In the genomic region with DNA sequence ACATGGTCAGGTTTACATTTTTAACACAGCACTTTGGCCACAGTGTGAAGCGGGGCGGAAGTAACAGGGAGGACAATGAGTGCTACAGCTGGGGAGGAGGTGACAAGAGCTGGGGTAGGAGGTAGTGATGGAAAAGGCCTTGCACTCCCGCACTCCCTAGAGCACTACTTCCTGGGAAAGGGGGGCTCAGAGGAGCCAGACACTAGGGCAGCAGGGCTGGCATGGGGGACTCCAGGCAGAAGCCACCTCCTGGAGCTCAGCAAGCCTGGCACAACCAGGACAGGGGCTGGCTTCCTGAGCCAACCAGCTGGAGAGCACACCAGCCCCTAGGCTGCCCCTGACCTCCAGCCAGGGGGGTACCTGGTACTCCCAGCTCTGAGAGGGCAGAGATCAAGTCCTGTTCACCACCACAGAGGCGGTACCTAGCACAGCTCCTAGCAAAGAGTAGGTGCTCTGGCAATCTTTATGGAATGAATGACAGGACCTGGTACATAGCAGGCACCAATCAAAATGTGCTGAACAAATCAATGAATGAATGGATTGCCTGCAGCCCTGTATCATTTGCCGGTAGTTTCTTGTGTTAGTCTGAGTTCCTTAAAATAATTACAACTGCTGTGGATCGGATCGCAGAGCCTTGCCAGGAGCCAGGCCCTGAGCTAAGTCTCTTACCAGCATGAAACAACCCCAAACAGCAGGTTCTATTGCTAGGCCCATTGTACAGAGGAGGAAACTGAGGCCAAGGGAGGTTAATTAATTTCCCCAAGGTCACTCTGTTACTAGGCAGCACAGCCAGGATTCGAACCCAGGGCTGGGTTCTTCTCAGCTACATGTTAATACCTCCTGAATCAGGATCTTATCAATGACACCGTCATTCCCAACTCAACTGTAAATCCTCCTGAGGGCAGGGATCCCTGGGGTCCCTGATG, we compare ENCODE assay signal across 1 cellular context.
A peak's percentile ranks its signal among the peaks of the same experiment; 100 is the strongest.
TF ChIP-seq lines count a peak whose summit lies in the region.

No MANE protein-coding gene starts in this region.

TF ChIP-seq in HepG2, 621 proteins besides CTCF, POLR2A, EP300 and RAD21 (continued from another document and continues in another):
- TF ChIP-seq, protein P1, sequence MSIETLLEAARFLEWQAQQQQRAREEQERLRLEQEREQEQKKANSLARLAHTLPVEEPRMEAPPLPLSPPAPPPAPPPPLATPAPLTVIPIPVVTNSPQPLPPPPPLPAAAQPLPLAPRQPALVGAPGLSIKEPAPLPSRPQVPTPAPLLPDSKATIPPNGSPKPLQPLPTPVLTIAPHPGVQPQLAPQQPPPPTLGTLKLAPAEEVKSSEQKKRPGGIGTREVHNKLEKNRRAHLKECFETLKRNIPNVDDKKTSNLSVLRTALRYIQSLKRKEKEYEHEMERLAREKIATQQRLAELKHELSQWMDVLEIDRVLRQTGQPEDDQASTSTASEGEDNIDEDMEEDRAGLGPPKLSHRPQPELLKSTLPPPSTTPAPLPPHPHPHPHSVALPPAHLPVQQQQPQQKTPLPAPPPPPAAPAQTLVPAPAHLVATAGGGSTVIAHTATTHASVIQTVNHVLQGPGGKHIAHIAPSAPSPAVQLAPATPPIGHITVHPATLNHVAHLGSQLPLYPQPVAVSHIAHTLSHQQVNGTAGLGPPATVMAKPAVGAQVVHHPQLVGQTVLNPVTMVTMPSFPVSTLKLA (IDR thresholded peaks at IDR 0.05) = no peak
- TF ChIP-seq ZNF496 (CRISPR knock-in tag; IDR thresholded peaks at IDR 0.05; ENCODE audit: insufficient replicate concordance) = no peak
- TF ChIP-seq TFDP2 (CRISPR knock-in tag; IDR thresholded peaks at IDR 0.05) = no peak
- no peak for TF ChIP-seq MTF2 (CRISPR knock-in tag; IDR thresholded peaks at IDR 0.05; ENCODE audit: borderline replicate concordance)
- no peak for TF ChIP-seq PTBP1 (IDR thresholded peaks at IDR 0.05; ENCODE audit: low read depth, low read length, poor library complexity, severe bottlenecking)
- no peak for TF ChIP-seq ZNF225 (CRISPR knock-in tag; IDR thresholded peaks at IDR 0.05)
- TF ChIP-seq ZNF773 (CRISPR knock-in tag; IDR thresholded peaks at IDR 0.05; ENCODE audit: borderline replicate concordance) = no peak
- TF ChIP-seq ZNF850 (CRISPR knock-in tag; conservative IDR thresholded peaks at IDR 0.05) = no peak
- TF ChIP-seq, protein P2, sequence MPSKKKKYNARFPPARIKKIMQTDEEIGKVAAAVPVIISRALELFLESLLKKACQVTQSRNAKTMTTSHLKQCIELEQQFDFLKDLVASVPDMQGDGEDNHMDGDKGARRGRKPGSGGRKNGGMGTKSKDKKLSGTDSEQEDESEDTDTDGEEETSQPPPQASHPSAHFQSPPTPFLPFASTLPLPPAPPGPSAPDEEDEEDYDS (CRISPR knock-in tag; IDR thresholded peaks at IDR 0.05) = 0 out of 2 replicates have a peak, but pooled peaks have one; percentile 33
- no peak for TF ChIP-seq FOXO1 (CRISPR knock-in tag; IDR thresholded peaks at IDR 0.05)
- peak; percentile 39; the same call in 1 of the 2 replicates for TF ChIP-seq NR2F2 (IDR thresholded peaks at IDR 0.05; ENCODE audit: borderline replicate concordance, low read depth)
- no peak for TF ChIP-seq ZNF276 (CRISPR knock-in tag; IDR thresholded peaks at IDR 0.05; ENCODE audit: low read depth)
- TF ChIP-seq, protein P3, sequence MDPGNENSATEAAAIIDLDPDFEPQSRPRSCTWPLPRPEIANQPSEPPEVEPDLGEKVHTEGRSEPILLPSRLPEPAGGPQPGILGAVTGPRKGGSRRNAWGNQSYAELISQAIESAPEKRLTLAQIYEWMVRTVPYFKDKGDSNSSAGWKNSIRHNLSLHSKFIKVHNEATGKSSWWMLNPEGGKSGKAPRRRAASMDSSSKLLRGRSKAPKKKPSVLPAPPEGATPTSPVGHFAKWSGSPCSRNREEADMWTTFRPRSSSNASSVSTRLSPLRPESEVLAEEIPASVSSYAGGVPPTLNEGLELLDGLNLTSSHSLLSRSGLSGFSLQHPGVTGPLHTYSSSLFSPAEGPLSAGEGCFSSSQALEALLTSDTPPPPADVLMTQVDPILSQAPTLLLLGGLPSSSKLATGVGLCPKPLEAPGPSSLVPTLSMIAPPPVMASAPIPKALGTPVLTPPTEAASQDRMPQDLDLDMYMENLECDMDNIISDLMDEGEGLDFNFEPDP (CRISPR knock-in tag; conservative IDR thresholded peaks at IDR 0.05) = 0 out of 2 replicates have a peak, but pooled peaks have one; percentile 57
- TF ChIP-seq ZNF891 (CRISPR knock-in tag; IDR thresholded peaks at IDR 0.05) = no peak
- TF ChIP-seq HDAC1 (CRISPR knock-in tag; IDR thresholded peaks at IDR 0.05) = peak; percentile 81
- no peak for TF ChIP-seq MAF1 (CRISPR knock-in tag; IDR thresholded peaks at IDR 0.05; ENCODE audit: borderline replicate concordance)
- TF ChIP-seq JARID2 (CRISPR knock-in tag; IDR thresholded peaks at IDR 0.05; ENCODE audit: insufficient replicate concordance) = no peak
- TF ChIP-seq TMF1 (CRISPR knock-in tag; IDR thresholded peaks at IDR 0.05; ENCODE audit: low read depth) = no peak
- no peak for TF ChIP-seq EHMT2 (IDR thresholded peaks at IDR 0.05; ENCODE audit: borderline replicate concordance, low read depth, low read length)
- no peak for TF ChIP-seq ZNF567 (CRISPR knock-in tag; IDR thresholded peaks at IDR 0.05; ENCODE audit: borderline replicate concordance)
- TF ChIP-seq, protein P4, sequence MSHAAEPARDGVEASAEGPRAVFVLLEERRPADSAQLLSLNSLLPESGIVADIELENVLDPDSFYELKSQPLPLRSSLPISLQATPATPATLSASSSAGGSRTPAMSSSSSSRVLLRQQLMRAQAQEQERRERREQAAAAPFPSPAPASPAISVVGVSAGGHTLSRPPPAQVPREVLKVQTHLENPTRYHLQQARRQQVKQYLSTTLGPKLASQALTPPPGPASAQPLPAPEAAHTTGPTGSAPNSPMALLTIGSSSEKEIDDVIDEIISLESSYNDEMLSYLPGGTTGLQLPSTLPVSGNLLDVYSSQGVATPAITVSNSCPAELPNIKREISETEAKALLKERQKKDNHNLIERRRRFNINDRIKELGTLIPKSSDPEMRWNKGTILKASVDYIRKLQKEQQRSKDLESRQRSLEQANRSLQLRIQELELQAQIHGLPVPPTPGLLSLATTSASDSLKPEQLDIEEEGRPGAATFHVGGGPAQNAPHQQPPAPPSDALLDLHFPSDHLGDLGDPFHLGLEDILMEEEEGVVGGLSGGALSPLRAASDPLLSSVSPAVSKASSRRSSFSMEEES (CRISPR knock-in tag; IDR thresholded peaks at IDR 0.05) = no peak
- TF ChIP-seq MED8 (CRISPR knock-in tag; IDR thresholded peaks at IDR 0.05; ENCODE audit: insufficient replicate concordance) = no peak
- TF ChIP-seq FOXA1 (IDR thresholded peaks at IDR 0.05) = no peak
- TF ChIP-seq FOXA1 (CRISPR knock-in tag; IDR thresholded peaks at IDR 0.05) = no peak
- TF ChIP-seq MXD3 (CRISPR knock-in tag; IDR thresholded peaks at IDR 0.05) = no peak
- TF ChIP-seq ZNF263 (CRISPR knock-in tag; IDR thresholded peaks at IDR 0.05) = peak; percentile 97
- TF ChIP-seq, protein P5, sequence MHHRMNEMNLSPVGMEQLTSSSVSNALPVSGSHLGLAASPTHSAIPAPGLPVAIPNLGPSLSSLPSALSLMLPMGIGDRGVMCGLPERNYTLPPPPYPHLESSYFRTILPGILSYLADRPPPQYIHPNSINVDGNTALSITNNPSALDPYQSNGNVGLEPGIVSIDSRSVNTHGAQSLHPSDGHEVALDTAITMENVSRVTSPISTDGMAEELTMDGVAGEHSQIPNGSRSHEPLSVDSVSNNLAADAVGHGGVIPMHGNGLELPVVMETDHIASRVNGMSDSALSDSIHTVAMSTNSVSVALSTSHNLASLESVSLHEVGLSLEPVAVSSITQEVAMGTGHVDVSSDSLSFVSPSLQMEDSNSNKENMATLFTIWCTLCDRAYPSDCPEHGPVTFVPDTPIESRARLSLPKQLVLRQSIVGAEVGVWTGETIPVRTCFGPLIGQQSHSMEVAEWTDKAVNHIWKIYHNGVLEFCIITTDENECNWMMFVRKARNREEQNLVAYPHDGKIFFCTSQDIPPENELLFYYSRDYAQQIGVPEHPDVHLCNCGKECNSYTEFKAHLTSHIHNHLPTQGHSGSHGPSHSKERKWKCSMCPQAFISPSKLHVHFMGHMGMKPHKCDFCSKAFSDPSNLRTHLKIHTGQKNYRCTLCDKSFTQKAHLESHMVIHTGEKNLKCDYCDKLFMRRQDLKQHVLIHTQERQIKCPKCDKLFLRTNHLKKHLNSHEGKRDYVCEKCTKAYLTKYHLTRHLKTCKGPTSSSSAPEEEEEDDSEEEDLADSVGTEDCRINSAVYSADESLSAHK (CRISPR knock-in tag; IDR thresholded peaks at IDR 0.05; ENCODE audit: borderline replicate concordance) = no peak
- no peak for TF ChIP-seq HBP1 (CRISPR knock-in tag; IDR thresholded peaks at IDR 0.05; ENCODE audit: low read depth)
- TF ChIP-seq CCDC6 (CRISPR knock-in tag; IDR thresholded peaks at IDR 0.05) = no peak
- TF ChIP-seq KLF15 (CRISPR knock-in tag; IDR thresholded peaks at IDR 0.05; ENCODE audit: borderline replicate concordance) = no peak
- TF ChIP-seq ZNF7 (CRISPR knock-in tag; IDR thresholded peaks at IDR 0.05) = no peak
- TF ChIP-seq ZSCAN29 (CRISPR knock-in tag; conservative IDR thresholded peaks at IDR 0.05) = no peak
- TF ChIP-seq, protein P6, sequence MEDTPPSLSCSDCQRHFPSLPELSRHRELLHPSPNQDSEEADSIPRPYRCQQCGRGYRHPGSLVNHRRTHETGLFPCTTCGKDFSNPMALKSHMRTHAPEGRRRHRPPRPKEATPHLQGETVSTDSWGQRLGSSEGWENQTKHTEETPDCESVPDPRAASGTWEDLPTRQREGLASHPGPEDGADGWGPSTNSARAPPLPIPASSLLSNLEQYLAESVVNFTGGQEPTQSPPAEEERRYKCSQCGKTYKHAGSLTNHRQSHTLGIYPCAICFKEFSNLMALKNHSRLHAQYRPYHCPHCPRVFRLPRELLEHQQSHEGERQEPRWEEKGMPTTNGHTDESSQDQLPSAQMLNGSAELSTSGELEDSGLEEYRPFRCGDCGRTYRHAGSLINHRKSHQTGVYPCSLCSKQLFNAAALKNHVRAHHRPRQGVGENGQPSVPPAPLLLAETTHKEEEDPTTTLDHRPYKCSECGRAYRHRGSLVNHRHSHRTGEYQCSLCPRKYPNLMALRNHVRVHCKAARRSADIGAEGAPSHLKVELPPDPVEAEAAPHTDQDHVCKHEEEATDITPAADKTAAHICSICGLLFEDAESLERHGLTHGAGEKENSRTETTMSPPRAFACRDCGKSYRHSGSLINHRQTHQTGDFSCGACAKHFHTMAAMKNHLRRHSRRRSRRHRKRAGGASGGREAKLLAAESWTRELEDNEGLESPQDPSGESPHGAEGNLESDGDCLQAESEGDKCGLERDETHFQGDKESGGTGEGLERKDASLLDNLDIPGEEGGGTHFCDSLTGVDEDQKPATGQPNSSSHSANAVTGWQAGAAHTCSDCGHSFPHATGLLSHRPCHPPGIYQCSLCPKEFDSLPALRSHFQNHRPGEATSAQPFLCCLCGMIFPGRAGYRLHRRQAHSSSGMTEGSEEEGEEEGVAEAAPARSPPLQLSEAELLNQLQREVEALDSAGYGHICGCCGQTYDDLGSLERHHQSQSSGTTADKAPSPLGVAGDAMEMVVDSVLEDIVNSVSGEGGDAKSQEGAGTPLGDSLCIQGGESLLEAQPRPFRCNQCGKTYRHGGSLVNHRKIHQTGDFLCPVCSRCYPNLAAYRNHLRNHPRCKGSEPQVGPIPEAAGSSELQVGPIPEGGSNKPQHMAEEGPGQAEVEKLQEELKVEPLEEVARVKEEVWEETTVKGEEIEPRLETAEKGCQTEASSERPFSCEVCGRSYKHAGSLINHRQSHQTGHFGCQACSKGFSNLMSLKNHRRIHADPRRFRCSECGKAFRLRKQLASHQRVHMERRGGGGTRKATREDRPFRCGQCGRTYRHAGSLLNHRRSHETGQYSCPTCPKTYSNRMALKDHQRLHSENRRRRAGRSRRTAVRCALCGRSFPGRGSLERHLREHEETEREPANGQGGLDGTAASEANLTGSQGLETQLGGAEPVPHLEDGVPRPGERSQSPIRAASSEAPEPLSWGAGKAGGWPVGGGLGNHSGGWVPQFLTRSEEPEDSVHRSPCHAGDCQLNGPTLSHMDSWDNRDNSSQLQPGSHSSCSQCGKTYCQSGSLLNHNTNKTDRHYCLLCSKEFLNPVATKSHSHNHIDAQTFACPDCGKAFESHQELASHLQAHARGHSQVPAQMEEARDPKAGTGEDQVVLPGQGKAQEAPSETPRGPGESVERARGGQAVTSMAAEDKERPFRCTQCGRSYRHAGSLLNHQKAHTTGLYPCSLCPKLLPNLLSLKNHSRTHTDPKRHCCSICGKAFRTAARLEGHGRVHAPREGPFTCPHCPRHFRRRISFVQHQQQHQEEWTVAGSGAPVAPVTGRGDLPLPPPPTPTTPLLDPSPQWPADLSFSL (CRISPR knock-in tag; IDR thresholded peaks at IDR 0.05) = no peak
- 0 out of 2 replicates have a peak, but pooled peaks have one; percentile 61 for TF ChIP-seq ZNF224 (CRISPR knock-in tag; IDR thresholded peaks at IDR 0.05)
- no peak for TF ChIP-seq ZNF20 (CRISPR knock-in tag; IDR thresholded peaks at IDR 0.05)
- no peak for TF ChIP-seq ZFP36L1 (CRISPR knock-in tag; IDR thresholded peaks at IDR 0.05)
- no peak for TF ChIP-seq HNRNPK (IDR thresholded peaks at IDR 0.05; ENCODE audit: low read depth, low read length, poor library complexity, severe bottlenecking)
